1 cellular context compared by ENCODE assay signal in genomic region chr10:73577788-73578187, GRCh38.
TF ChIP-seq lines count a peak whose summit lies in the region.

No MANE protein-coding gene starts in this region.

TF ChIP-seq in GM23338, 12 proteins besides CTCF, POLR2A, EP300 and RAD21 (continued from another document):
- TF ChIP-seq REST (IDR thresholded peaks at IDR 0.05; ENCODE audit: unreplicated experiment): no peak
- TF ChIP-seq CREB1 (CRISPR knock-in tag; IDR thresholded peaks at IDR 0.05; ENCODE audit: low read depth): no peak
- TF ChIP-seq STAT1 (IDR thresholded peaks at IDR 0.05; ENCODE audit: unreplicated experiment): no peak
- no peak for TF ChIP-seq POLR2AphosphoS5 (IDR thresholded peaks at IDR 0.05; ENCODE audit: low read depth)
- no peak for TF ChIP-seq ZNF114 (CRISPR knock-in tag; IDR thresholded peaks at IDR 0.05)
- TF ChIP-seq JUNB (IDR thresholded peaks at IDR 0.05; ENCODE audit: unreplicated experiment): no peak
